1 cellular context compared by ENCODE assay signal in the genomic region with DNA sequence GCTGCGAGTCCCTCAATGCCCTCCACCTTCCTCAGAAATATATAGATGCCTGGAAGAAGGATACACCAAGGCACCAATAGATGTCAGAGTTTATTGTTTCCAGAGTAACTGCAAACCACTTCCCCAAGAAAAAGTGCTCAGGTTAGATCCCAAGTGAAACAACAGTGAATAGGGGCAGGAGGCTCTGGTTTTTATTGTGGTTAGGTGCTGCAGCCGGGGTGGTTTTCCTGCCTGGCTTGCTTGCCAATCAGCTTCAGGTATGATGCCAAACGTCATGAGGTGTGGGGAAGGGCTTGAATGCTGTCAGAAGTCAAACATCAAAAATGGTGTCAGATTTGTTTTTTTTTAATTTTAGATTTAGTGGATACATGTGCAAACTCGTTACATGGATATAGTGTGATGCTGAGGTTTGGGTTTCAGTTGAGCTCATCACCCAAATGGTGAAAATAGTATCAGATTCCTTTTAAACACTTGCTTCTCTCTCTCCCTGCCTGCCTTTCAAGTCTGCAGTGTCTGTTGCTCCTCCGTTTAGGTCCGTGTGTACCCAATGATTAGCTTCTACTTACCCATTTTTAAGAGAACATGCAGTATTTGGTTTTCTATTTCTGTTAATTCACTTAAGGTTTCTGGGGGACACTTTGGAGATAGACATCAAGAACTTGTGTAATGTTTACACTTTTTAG.
TF ChIP-seq lines count a peak whose summit lies in the region.

No MANE protein-coding gene starts in this region.

TF ChIP-seq in SK-N-SH, 30 proteins besides CTCF, POLR2A, EP300 and RAD21 (continued from another document):
- TF ChIP-seq FOXM1 (IDR thresholded peaks at IDR 0.05; ENCODE audit: low read depth), result no peak
